ENCODE assay signal across 9 cellular contexts in the genomic region with DNA sequence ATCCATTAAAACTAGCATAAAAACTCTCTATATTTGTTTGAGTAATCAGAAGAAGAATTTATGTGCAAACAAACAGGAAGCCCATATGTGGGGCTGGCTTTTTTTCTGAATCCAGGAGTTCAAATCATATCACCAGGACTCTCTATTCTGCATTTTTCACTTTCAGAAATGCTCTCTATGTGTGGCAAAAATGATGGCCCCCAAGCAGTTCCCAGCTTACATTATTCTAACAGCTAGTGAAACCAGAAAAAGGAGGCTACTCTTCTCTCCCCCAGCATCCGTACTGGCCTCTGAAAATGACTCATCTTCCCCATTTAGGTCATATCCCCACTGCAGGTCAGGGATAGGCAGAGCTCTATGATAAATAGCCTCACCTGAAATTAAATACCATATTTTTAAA. TPM values are rescaled to one million over a fixed set of nuclear protein-coding genes. Genes with fewer than 3 reads are reported as not detected.
A peak's percentile ranks its signal among the peaks of the same experiment; 100 is the strongest.
DNase-seq lines count a peak whose midpoint lies in the region; ATAC-seq, FAIRE-seq and TF ChIP-seq lines count a peak whose summit lies in the region.
"Had no signal": no experiment of that assay in that cellular context is flagged by ENCODE, and none has a peak within 500 bp of the region (broad histone marks: within the 10 kb centered on the region; RNA-seq: fewer than 3 reads in every experiment).

No MANE protein-coding gene starts in this region.

- peaks cover 72% of the 10 kb centered on the region for H3K4me1 Mint-ChIP-seq in activated naive CD8-positive, alpha-beta T cell treated with anti-CD3 and anti-CD28 coated beads for 36 hours

- H3K9me3 Mint-ChIP-seq in activated naive CD8-positive, alpha-beta T cell treated with anti-CD3 and anti-CD28 coated beads for 36 hours = no peaks in the 10 kb centered on the region

- H3K27ac Mint-ChIP-seq in activated naive CD8-positive, alpha-beta T cell treated with anti-CD3 and anti-CD28 coated beads for 36 hours = peak overlapping the region; percentile 70

- FAIRE-seq in D721Med (lab: Jason Lieb, UNC) = no peak

- peaks cover 28% of the 10 kb centered on the region for H3K36me3 Mint-ChIP-seq in activated naive CD8-positive, alpha-beta T cell treated with anti-CD3 and anti-CD28 coated beads for 36 hours

- peak; percentile 90 for ATAC-seq in GM18499 (IDR thresholded peaks at IDR 0.05; ENCODE audit: insufficient read depth, unreplicated experiment)
- peak; percentile 95 for ATAC-seq in GM21360 (IDR thresholded peaks at IDR 0.05; ENCODE audit: unreplicated experiment)
- ATAC-seq in HG03457 (IDR thresholded peaks at IDR 0.05; ENCODE audit: unreplicated experiment) = peak; percentile 94

- no peak for TF ChIP-seq CTCF in D721Med (IDR thresholded peaks at IDR 0.05; ENCODE audit: insufficient read depth, missing control alignments)

- H3K4me3 Mint-ChIP-seq in activated naive CD8-positive, alpha-beta T cell treated with anti-CD3 and anti-CD28 coated beads for 36 hours = no peak overlapping the region

- DNase-seq in activated naive CD8-positive, alpha-beta T cell treated with anti-CD3 and anti-CD28 coated beads for 36 hours = peak; percentile 57
- DNase-seq in 8988T = no peak
- DNase-seq in midbrain (lab: John Stamatoyannopoulos, UW) = no peak
- no peak for DNase-seq in D721Med (ENCODE audit: insufficient read length, low spot score)
- no peak for DNase-seq in hepatic stellate cell (ENCODE audit: low spot score)
- DNase-seq: IMR-90 had no signal

- H3K27me3 Mint-ChIP-seq in activated naive CD8-positive, alpha-beta T cell treated with anti-CD3 and anti-CD28 coated beads for 36 hours = no peaks in the 10 kb centered on the region

RNA-seq across cellular contexts. Expression of a gene that starts 20.4 kb away (rescaled TPM):
- 10 to 100 TPM; 60.0 to 60.7 TPM for total RNA-seq in activated naive CD8-positive, alpha-beta T cell treated with anti-CD3 and anti-CD28 coated beads for 36 hours
